In the genomic region with DNA sequence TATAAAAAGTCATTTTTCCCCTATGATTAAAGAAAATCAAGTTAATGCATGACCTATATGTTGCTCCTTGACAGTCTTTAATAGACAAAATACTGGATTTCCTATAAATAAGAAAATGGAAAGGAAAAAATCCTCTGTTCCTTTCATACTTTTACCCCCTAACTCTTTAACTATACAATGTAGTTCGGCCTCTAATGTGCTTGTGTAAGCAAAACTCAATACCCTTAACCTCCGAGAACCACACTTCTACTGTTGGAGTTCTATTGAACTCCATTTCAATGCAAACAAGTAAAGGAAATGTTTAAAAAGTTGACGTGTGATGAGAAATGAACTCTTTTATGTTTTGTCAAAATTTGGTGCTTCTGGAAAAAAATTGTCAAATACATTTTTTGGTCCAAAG, we compare ENCODE assay signal across 25 cellular contexts. TPM values are rescaled to one million over a fixed set of nuclear protein-coding genes. Genes with fewer than 3 reads are reported as not detected.
DNase-seq lines count a peak whose midpoint lies in the region; ATAC-seq, FAIRE-seq and TF ChIP-seq lines count a peak whose summit lies in the region.
"Had no signal": no experiment of that assay in that cellular context is flagged by ENCODE, and none has a peak within 500 bp of the region (broad histone marks: within the 10 kb centered on the region; RNA-seq: fewer than 3 reads in every experiment).

No MANE protein-coding gene starts in this region.

- no peak for TF ChIP-seq RAD21 in GM12878 (IDR thresholded peaks at IDR 0.05; ENCODE audit: insufficient read depth, low read depth, low read length)

- H3K9me3 ChIP-seq in DOHH2 (ENCODE audit: control insufficient read depth, insufficient read depth, low read length) (no peaks in the 10 kb centered on the region), GM12878 (replicated peaks; ENCODE audit: control insufficient read depth, insufficient read depth, low read length) (no peaks in the 10 kb centered on the region)
- H3K9me3 ChIP-seq: Caco-2, SJSA1 had no signal

- H3K4me3 ChIP-seq in DOHH2 (ENCODE audit: low read length) = peak overlapping the region; percentile 55
- H3K4me3 ChIP-seq in GM12878 = no peak overlapping the region
- H3K4me3 ChIP-seq: SJSA1 had no signal

- no peak for TF ChIP-seq EP300 in GM12878 (IDR thresholded peaks at IDR 0.05; ENCODE audit: borderline replicate concordance in 1 of 2, control insufficient read depth in 1 of 2, low read depth in 2 of 2, low read length in 2 of 2)

- 98% methylated on average over 3 of the region's 3 CpGs for WGBS in GM12878 (ENCODE audit: insufficient coverage, insufficient replicate concordance, low lambda C conversion rate, missing lambda C conversion rate)

- H3K27ac Mint-ChIP-seq in stimulated activated memory B cell treated with anti-CD40 and anti-IgM and Interleukin-4, amounts not matched to agents 10 μg/mL and 1 μg/mL and 100 μg/mL, for 72 hours = peak overlapping the region; percentile 93

- in situ Hi-C loops in GM12878 (cut with MboI) = no loop called here

- no peak overlapping the region for H2AFZ ChIP-seq in GM12878 (ENCODE audit: control insufficient read depth, low read depth, low read length)

- H3K27ac ChIP-seq in DOHH2 (ENCODE audit: low read depth, low read length) = peak overlapping the region; percentile 91
- no peak overlapping the region for H3K27ac ChIP-seq in GM12878 (ENCODE audit: control insufficient read depth, insufficient read depth)
- no peak overlapping the region for H3K27ac ChIP-seq in substantia nigra (ENCODE audit: low read depth, low read length, poor library complexity, severe bottlenecking)
- H3K27ac ChIP-seq: SJSA1 had no signal

- no TSS peak for BruUV-seq in GM12878 (replicated peaks; lab: Mats Ljungman, UMichigan)

- intact Hi-C loops in GM12878 (cut with micrococcal nuclease; ENCODE audit: unreplicated experiment) = no loop called here

- DNase-seq in NAMALWA (ENCODE audit: low spot score) (peak; percentile 25), GM12878 (ENCODE audit: low read depth, low spot score) (no peak), GM20000 (ENCODE audit: low spot score) (no peak), NCI-H146 treated with DMSO at 0.1 percent for 48 hours (lab: John Stamatoyannopoulos, UW; ENCODE audit: unreplicated experiment) (no peak), NCI-H2196 (lab: John Stamatoyannopoulos, UW; ENCODE audit: unreplicated experiment) (no peak), substantia nigra (lab: John Stamatoyannopoulos, UW) (no peak)
- DNase-seq: AML-193, Caco-2, DMS 273 treated with DMSO at 0.1 percent for 48 hours, DND-41, KBM-7, NCI-H1092 treated with DMSO at 0.1 percent for 48 hours, NCI-H1694, NCI-H2081, NCI-H2171, NCI-H524 treated with DMSO at 0.1 percent for 48 hours, NCI-H82, SW 1271, T-helper 2 cell had no signal

- no peaks in the 10 kb centered on the region for H3K27me3 Mint-ChIP-seq in stimulated activated memory B cell treated with anti-CD40 and anti-IgM and Interleukin-4, amounts not matched to agents 10 μg/mL and 1 μg/mL and 100 μg/mL, for 72 hours

- H3K79me2 ChIP-seq in DOHH2 (ENCODE audit: control insufficient read depth, low read length) (peaks cover 72% of the 10 kb centered on the region), GM12878 (ENCODE audit: control insufficient read depth, insufficient read depth, low read length) (no peaks in the 10 kb centered on the region)

- peaks cover 15% of the 10 kb centered on the region for H3K36me3 Mint-ChIP-seq in stimulated activated memory B cell treated with anti-CD40 and anti-IgM and Interleukin-4, amounts not matched to agents 10 μg/mL and 1 μg/mL and 100 μg/mL, for 72 hours

- H3K4me3 Mint-ChIP-seq in stimulated activated memory B cell treated with anti-CD40 and anti-IgM and Interleukin-4, amounts not matched to agents 10 μg/mL and 1 μg/mL and 100 μg/mL, for 72 hours = no peak overlapping the region

- TF ChIP-seq CTCF in DOHH2 (IDR thresholded peaks at IDR 0.05; ENCODE audit: low read depth, low read length, poor library complexity, severe bottlenecking) (no peak), GM12878 (IDR thresholded peaks at IDR 0.05 in 2 of 3, conservative IDR thresholded peaks at IDR 0.05 in 1 of 3; ENCODE audit: control insufficient read depth in 2 of 3, extremely low read depth in 1 of 3, insufficient read depth in 1 of 3, low read depth in 3 of 3, low read length in 3 of 3) (no peak), GM20000 (IDR thresholded peaks at IDR 0.05; ENCODE audit: extremely low read depth, missing control alignments) (no peak)

- POLR2A ChIA-PET in GM12878 (lab: Charles Lee) = no interaction called here

- H3K9me3 Mint-ChIP-seq in stimulated activated memory B cell treated with anti-CD40 and anti-IgM and Interleukin-4, amounts not matched to agents 10 μg/mL and 1 μg/mL and 100 μg/mL, for 72 hours = no peaks in the 10 kb centered on the region

- H3K36me3 ChIP-seq in DOHH2 (ENCODE audit: control insufficient read depth, low read length) (no peaks in the 10 kb centered on the region), GM12878 (ENCODE audit: control insufficient read depth in 2 of 2, insufficient read depth in 2 of 2, low read length in 1 of 2) (no peaks in the 10 kb centered on the region)

- CTCF ChIA-PET in GM12878 (lab: Yijun Ruan, JAX) = no interaction called here

- RAD21 ChIA-PET in GM12878 (lab: Charles Lee; ENCODE audit: unreplicated experiment) = no interaction called here

- SMC1A ChIA-PET in GM12878 (lab: Charles Lee; ENCODE audit: uncharacterized antibody, unreplicated experiment) = interaction anchor here (1.0 kb wide), 1 partner anchor 14 kb away, joined by 4 read pairs; no protein-coding TSS in a partner anchor

- H3K9ac ChIP-seq in GM12878 (ENCODE audit: control insufficient read depth, insufficient read depth, low read length) = no peak overlapping the region

- TF ChIP-seq POLR2A in GM12878 (IDR thresholded peaks at IDR 0.05; ENCODE audit: low read depth, low read length) = no peak

- no peaks in the 10 kb centered on the region for H4K20me1 ChIP-seq in DOHH2 (ENCODE audit: control insufficient read depth, insufficient read depth, low read depth, low read length)
- H4K20me1 ChIP-seq in GM12878 (ENCODE audit: control insufficient read depth, insufficient read depth) = no peaks in the 10 kb centered on the region

- H3K4me2 ChIP-seq in DOHH2 (ENCODE audit: low read length) (peak overlapping the region; percentile 68), GM12878 (ENCODE audit: control insufficient read depth, insufficient read depth) (no peak overlapping the region)

- H3K4me1 ChIP-seq in DOHH2 (ENCODE audit: control insufficient read depth, low read length) (peaks cover 97% of the 10 kb centered on the region), GM12878 (ENCODE audit: control insufficient read depth, insufficient read depth, low read length) (no peaks in the 10 kb centered on the region)
- H3K4me1 ChIP-seq: Caco-2 had no signal

- no peaks in the 10 kb centered on the region for H3K27me3 ChIP-seq in DOHH2 (ENCODE audit: control insufficient read depth, low read length)
- H3K27me3 ChIP-seq in GM12878 (replicated peaks in 1 of 2; ENCODE audit: control insufficient read depth in 2 of 2, insufficient read depth in 2 of 2, low read length in 1 of 2) = no peaks in the 10 kb centered on the region
- H3K27me3 ChIP-seq: SJSA1 had no signal

- peaks cover 32% of the 10 kb centered on the region for H3F3A ChIP-seq in DOHH2 (ENCODE audit: control insufficient read depth, insufficient read depth)

- peaks cover 78% of the 10 kb centered on the region for H3K4me1 Mint-ChIP-seq in stimulated activated memory B cell treated with anti-CD40 and anti-IgM and Interleukin-4, amounts not matched to agents 10 μg/mL and 1 μg/mL and 100 μg/mL, for 72 hours

- no peaks in the 10 kb centered on the region for H3K9me2 ChIP-seq in DOHH2 (replicated peaks; ENCODE audit: control insufficient read depth, low read length)

- ATAC-seq in GM12878 = no peak
- ATAC-seq in stimulated activated memory B cell treated with anti-CD40 and anti-IgM and Interleukin-4, amounts not matched to agents 10 μg/mL and 1 μg/mL and 100 μg/mL, for 72 hours = no peak
- ATAC-seq: Right ventricle myocardium inferior had no signal

- peak; percentile 59 for FAIRE-seq in GM12878 (lab: Jason Lieb, UNC)
- FAIRE-seq: GM18507, H54 had no signal

TF ChIP-seq in GM12878, 131 proteins besides CTCF, POLR2A, EP300 and RAD21 (continues in another document):
- TF ChIP-seq RCOR1 (conservative IDR thresholded peaks at IDR 0.05; ENCODE audit: low read depth, low read length) (no peak), PAX5 (IDR thresholded peaks at IDR 0.05; ENCODE audit: borderline replicate concordance, low read depth, low read length) (no peak), KDM1A (IDR thresholded peaks at IDR 0.05; ENCODE audit: borderline replicate concordance) (no peak)

RNA-seq across cellular contexts. Expression of a gene that starts 36.0 kb away (rescaled TPM):
- 2.3 and 2.9 TPM in 2 replicates for total RNA-seq in GM12878 (2013; cell fraction: nucleolus; rRNA removed)
- total RNA-seq in GM12878 (2014; rRNA removed) (0.90 and 2.9 TPM in 2 replicates), GM12878 (2014; rRNA removed; fragmentation: Illumina TruSeq; extraction: Trizol) (1.3 and 1.7 TPM in 2 replicates), GM12878 (2021) (0.92 and 1.9 TPM in 2 replicates)
- 2.9 TPM for polyA plus RNA-seq in GM12878 (2011; ENCODE audit: low read depth)
- polyA plus RNA-seq in GM12878 (2011; rRNA removed) (12.8 and 15.6 TPM in 2 replicates), GM12878 (2014; fragmentation: Illumina TruSeq; extraction: Trizol) (0.93 and 1.6 TPM in 2 replicates), GM12878 (2014; fragmentation: Nextera tagmentation; extraction: Ambion mirVana) (under 1 TPM; 0.73 to 0.74 TPM), GM12878 (2014; rRNA removed) (0.72 and 1.0 TPM in 2 replicates), GM12878 (2016; fragmentation: Nextera tagmentation; extraction: Ambion mirVana) (1 to 10 TPM in 1 of 2 experiments, under 1 TPM in 1; 0.88 to 1.3 TPM)
- 7.0 and 8.4 TPM in 2 replicates for polyA plus RNA-seq in GM12878 (2011; cell fraction: cytosol; rRNA removed)
- 11.0 and 11.6 TPM in 2 replicates for polyA plus RNA-seq in GM12878 (2011; cell fraction: nucleus; rRNA removed)
- polyA plus RNA-seq in GM12878 (2012) = 4.5 and 5.7 TPM in 2 replicates
- 33.5 and 53.8 TPM in 2 replicates for polyA minus RNA-seq in GM12878 (2011; rRNA and poly(A)+ RNA removed)
- polyA minus RNA-seq in GM12878 (2011; cell fraction: cytosol; rRNA and poly(A)+ RNA removed) = 9.0 and 10.8 TPM in 2 replicates
- 46.3 and 61.4 TPM in 2 replicates for polyA minus RNA-seq in GM12878 (2011; cell fraction: nucleus; rRNA and poly(A)+ RNA removed)
